ENCODE assay signal across 1 cellular context in genomic region chr7:98598846-98599615, GRCh38.
TF ChIP-seq lines count a peak whose summit lies in the region.

No MANE protein-coding gene starts in this region.

TF ChIP-seq in HEK293, 187 proteins besides CTCF, POLR2A, EP300 and RAD21 (continued from another document and continues in another):
- TF ChIP-seq ZBTB8A (tag by site-specific recombination; IDR thresholded peaks at IDR 0.05), result peak; percentile 80
- TF ChIP-seq ZNF121 (tag by site-specific recombination; IDR thresholded peaks at IDR 0.05), result 0 out of 2 replicates have a peak, but pooled peaks have one; percentile 20
- TF ChIP-seq ZSCAN16 (tag by site-specific recombination; IDR thresholded peaks at IDR 0.05), result no peak
- TF ChIP-seq ZNF830 (tag by site-specific recombination; IDR thresholded peaks at IDR 0.05; ENCODE audit: low read depth), result no peak
- no peak for TF ChIP-seq ZNF660 (tag by site-specific recombination; IDR thresholded peaks at IDR 0.05)
- TF ChIP-seq ATF2 (tag by site-specific recombination; IDR thresholded peaks at IDR 0.05; ENCODE audit: low read depth), result no peak
- no peak for TF ChIP-seq ZNF148 (tag by site-specific recombination; IDR thresholded peaks at IDR 0.05; ENCODE audit: borderline replicate concordance)
- TF ChIP-seq OSR2 (tag by site-specific recombination; IDR thresholded peaks at IDR 0.05), result no peak
- no peak for TF ChIP-seq ZBTB17 (tag by site-specific recombination; IDR thresholded peaks at IDR 0.05)
- TF ChIP-seq ZNF530 (tag by site-specific recombination; IDR thresholded peaks at IDR 0.05; ENCODE audit: low read depth), result no peak
- TF ChIP-seq MEIS1 (CRISPR knock-in tag; IDR thresholded peaks at IDR 0.05; ENCODE audit: borderline replicate concordance), result no peak
- TF ChIP-seq ZNF747 (tag by site-specific recombination; IDR thresholded peaks at IDR 0.05), result no peak
- TF ChIP-seq ZNF157 (tag by site-specific recombination; IDR thresholded peaks at IDR 0.05), result no peak
- TF ChIP-seq ZNF311 (tag by site-specific recombination; IDR thresholded peaks at IDR 0.05; ENCODE audit: borderline replicate concordance), result no peak
- TF ChIP-seq ZNF518A (tag by site-specific recombination; conservative IDR thresholded peaks at IDR 0.05; ENCODE audit: low read depth), result peak; percentile 94
- TF ChIP-seq ZNF776 (tag by site-specific recombination; IDR thresholded peaks at IDR 0.05; ENCODE audit: borderline replicate concordance), result no peak
- no peak for TF ChIP-seq ZNF398 (tag by site-specific recombination; IDR thresholded peaks at IDR 0.05)
- no peak for TF ChIP-seq ZNF792 (tag by site-specific recombination; IDR thresholded peaks at IDR 0.05)
- no peak for TF ChIP-seq ZNF274 (IDR thresholded peaks at IDR 0.05; ENCODE audit: low read length)
- TF ChIP-seq ZNF274 (tag by site-specific recombination; IDR thresholded peaks at IDR 0.05; ENCODE audit: borderline replicate concordance), result no peak
- no peak for TF ChIP-seq ZSCAN23 (tag by site-specific recombination; IDR thresholded peaks at IDR 0.05)
- no peak for TF ChIP-seq ZFP41 (tag by site-specific recombination; IDR thresholded peaks at IDR 0.05; ENCODE audit: borderline replicate concordance)
- TF ChIP-seq ZNF10 (tag by site-specific recombination; IDR thresholded peaks at IDR 0.05), result no peak
- no peak for TF ChIP-seq ZNF626 (tag by site-specific recombination; IDR thresholded peaks at IDR 0.05)
- TF ChIP-seq ZNF600 (tag by site-specific recombination; IDR thresholded peaks at IDR 0.05), result no peak
- TF ChIP-seq ZNF529 (tag by site-specific recombination; IDR thresholded peaks at IDR 0.05; ENCODE audit: insufficient replicate concordance), result peak; percentile 19
- TF ChIP-seq ZNF639 (tag by site-specific recombination; IDR thresholded peaks at IDR 0.05), result no peak
- no peak for TF ChIP-seq ZNF423 (tag by site-specific recombination; IDR thresholded peaks at IDR 0.05)
- TF ChIP-seq ZNF501 (tag by site-specific recombination; IDR thresholded peaks at IDR 0.05), result peak; percentile 72; the same call in 1 of the 2 replicates
- no peak for TF ChIP-seq KLF17 (tag by site-specific recombination; IDR thresholded peaks at IDR 0.05)
- TF ChIP-seq FEZF1 (tag by site-specific recombination; IDR thresholded peaks at IDR 0.05), result no peak
- TF ChIP-seq OVOL3 (tag by site-specific recombination; IDR thresholded peaks at IDR 0.05), result no peak
- TF ChIP-seq ZIC2 (tag by site-specific recombination; IDR thresholded peaks at IDR 0.05), result no peak
- no peak for TF ChIP-seq ZNF16 (tag by site-specific recombination; IDR thresholded peaks at IDR 0.05; ENCODE audit: low read depth)
- TF ChIP-seq ZNF624 (tag by site-specific recombination; IDR thresholded peaks at IDR 0.05), result no peak
- peak; percentile 79 for TF ChIP-seq ZNF664 (tag by site-specific recombination; IDR thresholded peaks at IDR 0.05)
- no peak for TF ChIP-seq ZNF114 (tag by site-specific recombination; IDR thresholded peaks at IDR 0.05)
- TF ChIP-seq ZNF350 (tag by site-specific recombination; IDR thresholded peaks at IDR 0.05), result no peak
- no peak; the same call in 1 of the 2 replicates for TF ChIP-seq ZBTB21 (tag by site-specific recombination; IDR thresholded peaks at IDR 0.05)
- TF ChIP-seq ZNF473 (tag by site-specific recombination; IDR thresholded peaks at IDR 0.05), result no peak
- TF ChIP-seq ZNF76 (tag by site-specific recombination; IDR thresholded peaks at IDR 0.05; ENCODE audit: borderline replicate concordance, low read depth), result no peak
- no peak for TF ChIP-seq ZNF280D (tag by site-specific recombination; IDR thresholded peaks at IDR 0.05)
- no peak for TF ChIP-seq ZNF221 (tag by site-specific recombination; IDR thresholded peaks at IDR 0.05; ENCODE audit: borderline replicate concordance)
- no peak for TF ChIP-seq ZNF596 (tag by site-specific recombination; IDR thresholded peaks at IDR 0.05)
- no peak for TF ChIP-seq ZNF302 (tag by site-specific recombination; IDR thresholded peaks at IDR 0.05; ENCODE audit: low read depth)
- no peak for TF ChIP-seq ZBTB49 (tag by site-specific recombination; IDR thresholded peaks at IDR 0.05; ENCODE audit: low read depth)
